ENCODE assay signal across 1 cellular context in the genomic region with DNA sequence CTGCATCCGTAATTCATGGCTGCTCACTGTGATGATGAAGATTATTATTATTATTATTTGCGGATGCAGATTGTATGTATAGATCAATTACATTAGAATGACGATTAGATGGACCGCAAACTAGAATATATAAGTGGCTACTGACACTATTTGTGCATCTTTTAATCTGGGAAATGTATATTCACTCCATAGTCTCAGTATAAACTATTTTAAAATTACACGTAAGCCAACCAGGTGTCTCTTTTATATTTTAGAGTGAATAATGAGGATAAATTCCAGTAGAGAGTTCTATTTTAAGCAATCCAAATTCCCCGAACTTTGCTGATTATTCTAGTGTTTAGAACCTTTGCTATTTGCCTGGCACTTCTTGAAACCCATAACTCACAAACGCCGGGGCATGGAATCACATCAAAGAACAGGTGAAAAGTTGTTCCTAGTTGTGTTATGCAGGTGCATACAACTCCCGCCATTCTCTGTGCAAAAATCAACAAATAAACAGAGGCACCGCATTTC.
TF ChIP-seq lines count a peak whose summit lies in the region.

No MANE protein-coding gene starts in this region.

TF ChIP-seq in HepG2, 621 proteins besides CTCF, POLR2A, EP300 and RAD21 (continued from another document):
- TF ChIP-seq, protein P1, sequence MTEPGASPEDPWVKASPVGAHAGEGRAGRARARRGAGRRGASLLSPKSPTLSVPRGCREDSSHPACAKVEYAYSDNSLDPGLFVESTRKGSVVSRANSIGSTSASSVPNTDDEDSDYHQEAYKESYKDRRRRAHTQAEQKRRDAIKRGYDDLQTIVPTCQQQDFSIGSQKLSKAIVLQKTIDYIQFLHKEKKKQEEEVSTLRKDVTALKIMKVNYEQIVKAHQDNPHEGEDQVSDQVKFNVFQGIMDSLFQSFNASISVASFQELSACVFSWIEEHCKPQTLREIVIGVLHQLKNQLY (CRISPR knock-in tag; IDR thresholded peaks at IDR 0.05) = no peak
- no peak for TF ChIP-seq ZNF619 (CRISPR knock-in tag; IDR thresholded peaks at IDR 0.05)
- TF ChIP-seq NFE2L2 (IDR thresholded peaks at IDR 0.05; ENCODE audit: low read length) = no peak
- peak; percentile 51 for TF ChIP-seq POLR2AphosphoS5 (IDR thresholded peaks at IDR 0.05; ENCODE audit: low read depth, low read length)
- TF ChIP-seq SIN3B (IDR thresholded peaks at IDR 0.05; ENCODE audit: low read length) = 0 out of 2 replicates have a peak, but pooled peaks have one; percentile 16
